Comparison of ENCODE assay signal across 8 cellular contexts in genomic region chr18:49562481-49563129, GRCh38. TPM values are rescaled to one million over a fixed set of nuclear protein-coding genes. Genes with fewer than 3 reads are reported as not detected.
DNase-seq lines count a peak whose midpoint lies in the region; ATAC-seq, FAIRE-seq and TF ChIP-seq lines count a peak whose summit lies in the region.

No MANE protein-coding gene starts in this region.

- dilution Hi-C loops in keratinocyte (cut with MboI; ENCODE audit: extremely low pct_ligation_motif_present, low sequenced_read_pairs) = no loop called here

- H3K27ac ChIP-seq in keratinocyte (ENCODE audit: control insufficient read depth, insufficient read depth, low read length) (peak overlapping the region; percentile 83), uterus (no peak overlapping the region)

- no peak overlapping the region for H3K27ac Mint-ChIP-seq in T-helper 1 cell treated with Interleukin-12 subunit alpha and Interleukin-12 subunit beta and Interleukin-4 antibody, amounts not matched to agents 30 μg/mL and 1 μg/mL, for 36 hours
- peak overlapping the region; percentile 90 to 95 (median 94) for H3K27ac Mint-ChIP-seq in brain
- H3K27ac Mint-ChIP-seq in stimulated activated memory B cell treated with anti-CD40 and anti-IgM and Interleukin-4, amounts not matched to agents 10 μg/mL and 1 μg/mL and 100 μg/mL, for 72 hours = no peak overlapping the region

- H3K36me3 ChIP-seq in keratinocyte (ENCODE audit: control insufficient read depth in 2 of 2, extremely low read depth in 1 of 2, insufficient read depth in 2 of 2, low read length in 2 of 2) (peaks cover 17 to 23% of the 10 kb centered on the region in 2 experiments), uterus (no peaks in the 10 kb centered on the region)

- peak overlapping the region; percentile 59 for H3K4me3 Mint-ChIP-seq in T-helper 1 cell treated with Interleukin-12 subunit alpha and Interleukin-12 subunit beta and Interleukin-4 antibody, amounts not matched to agents 30 μg/mL and 1 μg/mL, for 36 hours
- H3K4me3 Mint-ChIP-seq in brain = peak overlapping the region; percentile 90 to 98 (median 97)
- H3K4me3 Mint-ChIP-seq in stimulated activated memory B cell treated with anti-CD40 and anti-IgM and Interleukin-4, amounts not matched to agents 10 μg/mL and 1 μg/mL and 100 μg/mL, for 72 hours = peak overlapping the region; percentile 49

- TF ChIP-seq CTCF in brain (conservative IDR thresholded peaks at IDR 0.05) (no peak), keratinocyte (optimal IDR thresholded peaks at IDR 0.05 in 1 of 3, IDR thresholded peaks at IDR 0.05 in 1 of 3, conservative IDR thresholded peaks at IDR 0.05 in 1 of 3; ENCODE audit: extremely low read depth in 1 of 3, insufficient read depth in 2 of 3, low read length in 3 of 3) (no peak), uterus (IDR thresholded peaks at IDR 0.05) (no peak)

- H3K4me2 ChIP-seq in keratinocyte (ENCODE audit: control insufficient read depth, extremely low read depth, insufficient read depth, low read depth, low read length) = peak overlapping the region; percentile 95

- H2AFZ ChIP-seq in keratinocyte (ENCODE audit: control insufficient read depth, low read length) = no peak overlapping the region

- H3K9me3 ChIP-seq in keratinocyte (ENCODE audit: control insufficient read depth, low read depth, low read length) (no peaks in the 10 kb centered on the region), uterus (no peaks in the 10 kb centered on the region)

- no peaks in the 10 kb centered on the region for H3K9me3 Mint-ChIP-seq in T-helper 1 cell treated with Interleukin-12 subunit alpha and Interleukin-12 subunit beta and Interleukin-4 antibody, amounts not matched to agents 30 μg/mL and 1 μg/mL, for 36 hours
- no peaks in the 10 kb centered on the region for H3K9me3 Mint-ChIP-seq in brain
- H3K9me3 Mint-ChIP-seq in stimulated activated memory B cell treated with anti-CD40 and anti-IgM and Interleukin-4, amounts not matched to agents 10 μg/mL and 1 μg/mL and 100 μg/mL, for 72 hours = no peaks in the 10 kb centered on the region

- ATAC-seq in stimulated activated memory B cell treated with anti-CD40 and anti-IgM and Interleukin-4, amounts not matched to agents 10 μg/mL and 1 μg/mL and 100 μg/mL, for 72 hours = no peak
- ATAC-seq in HG03469 (IDR thresholded peaks at IDR 0.05; ENCODE audit: unreplicated experiment) = no peak
- no peak for ATAC-seq in GM21360 (IDR thresholded peaks at IDR 0.05; ENCODE audit: unreplicated experiment)

- FAIRE-seq in keratinocyte (lab: Jason Lieb, UNC) = no peak

- no peak for TF ChIP-seq POLR2A in uterus (IDR thresholded peaks at IDR 0.05)

- intact Hi-C loops in uterus (cut with DNase I; ENCODE audit: low total_unique reads) = no loop called here

- H3K9ac ChIP-seq in keratinocyte (ENCODE audit: control insufficient read depth, extremely low read depth, insufficient read depth, low read length) = peak overlapping the region; percentile 91

- H3K79me2 ChIP-seq in keratinocyte (ENCODE audit: control insufficient read depth, insufficient read depth, low read length) = peaks cover 56% of the 10 kb centered on the region

- H3K4me3 ChIP-seq in keratinocyte (ENCODE audit: control insufficient read depth in 2 of 3, extremely low read depth in 1 of 3, insufficient read depth in 2 of 3, low read depth in 1 of 3, low read length in 3 of 3) = peak overlapping the region; percentile 66 to 93 (median 93)
- H3K4me3 ChIP-seq in uterus = no peak overlapping the region

- DNase-seq in T-helper 1 cell (no peak), keratinocyte (ENCODE audit: low read depth, low spot score) (no peak), uterus (no peak)

- H3K27me3 Mint-ChIP-seq in T-helper 1 cell treated with Interleukin-12 subunit alpha and Interleukin-12 subunit beta and Interleukin-4 antibody, amounts not matched to agents 30 μg/mL and 1 μg/mL, for 36 hours (ENCODE audit: low read depth) = peaks cover 88% of the 10 kb centered on the region
- H3K27me3 Mint-ChIP-seq in brain = peaks cover 33% of the 10 kb centered on the region
- peaks cover 74% of the 10 kb centered on the region for H3K27me3 Mint-ChIP-seq in stimulated activated memory B cell treated with anti-CD40 and anti-IgM and Interleukin-4, amounts not matched to agents 10 μg/mL and 1 μg/mL and 100 μg/mL, for 72 hours

- no peaks in the 10 kb centered on the region for H3K27me3 ChIP-seq in keratinocyte (ENCODE audit: control insufficient read depth, extremely low read depth, insufficient read depth, low read length)
- peaks cover 0 to 7% of the 10 kb centered on the region in 2 donors for H3K27me3 ChIP-seq in uterus

- H4K20me1 ChIP-seq in keratinocyte (ENCODE audit: control insufficient read depth, extremely low read depth, insufficient read depth, low read length) = peaks cover 5% of the 10 kb centered on the region

- no peaks in the 10 kb centered on the region for H3K36me3 Mint-ChIP-seq in T-helper 1 cell treated with Interleukin-12 subunit alpha and Interleukin-12 subunit beta and Interleukin-4 antibody, amounts not matched to agents 30 μg/mL and 1 μg/mL, for 36 hours (ENCODE audit: low read depth)
- peaks cover 14% of the 10 kb centered on the region for H3K36me3 Mint-ChIP-seq in brain
- no peaks in the 10 kb centered on the region for H3K36me3 Mint-ChIP-seq in stimulated activated memory B cell treated with anti-CD40 and anti-IgM and Interleukin-4, amounts not matched to agents 10 μg/mL and 1 μg/mL and 100 μg/mL, for 72 hours

- no peaks in the 10 kb centered on the region for H3K9me1 ChIP-seq in keratinocyte (ENCODE audit: control insufficient read depth, extremely low read depth, insufficient read depth, low read length)

- H3K4me1 ChIP-seq in keratinocyte (ENCODE audit: control insufficient read depth, extremely low read depth, insufficient read depth, low read length) = peaks cover 42% of the 10 kb centered on the region
- peaks cover 0 to 16% of the 10 kb centered on the region in 2 donors for H3K4me1 ChIP-seq in uterus

- peaks cover 27% of the 10 kb centered on the region for H3K4me1 Mint-ChIP-seq in T-helper 1 cell treated with Interleukin-12 subunit alpha and Interleukin-12 subunit beta and Interleukin-4 antibody, amounts not matched to agents 30 μg/mL and 1 μg/mL, for 36 hours (ENCODE audit: low read depth)
- peaks cover 68% of the 10 kb centered on the region for H3K4me1 Mint-ChIP-seq in brain
- peaks cover 31% of the 10 kb centered on the region for H3K4me1 Mint-ChIP-seq in stimulated activated memory B cell treated with anti-CD40 and anti-IgM and Interleukin-4, amounts not matched to agents 10 μg/mL and 1 μg/mL and 100 μg/mL, for 72 hours

RNA-seq across cellular contexts. Expression of gene LIPG, which starts 0.7 kb away (rescaled TPM):
- 0.44 TPM for polyA plus RNA-seq in brain (ENCODE audit: insufficient read depth, low read depth, low replicate concordance)
- 200 to 263 TPM (median 241 TPM) in 3 replicates for polyA plus RNA-seq in keratinocyte
- 48.8 TPM for polyA plus RNA-seq in keratinocyte (2011; ENCODE audit: low read depth)
- polyA plus RNA-seq in keratinocyte (2011; cell fraction: cytosol; rRNA removed) = 99.5 and 116 TPM in 2 replicates
- polyA plus RNA-seq in keratinocyte (2011; cell fraction: nucleus; rRNA removed) = 432 and 488 TPM in 2 replicates
- polyA plus RNA-seq in keratinocyte (2012; ENCODE audit: low replicate concordance) = 63.4 and 175 TPM in 2 replicates
- polyA minus RNA-seq in keratinocyte = 261 to 340 TPM (median 323 TPM) in 3 replicates
- polyA minus RNA-seq in keratinocyte (2011; cell fraction: cytosol; rRNA and poly(A)+ RNA removed) = 149 TPM
- polyA minus RNA-seq in keratinocyte (2011; cell fraction: nucleus; rRNA and poly(A)+ RNA removed) = 253 and 530 TPM in 2 replicates
- total RNA-seq in uterus = 1 to 10 TPM in 1 of 4 donors, not detected in 3; 8.0 TPM

Comparison
In these comparisons a context has a peak if more than half of its experiments do, and no peak if none do; other contexts are left out.
1. H3K27ac Mint-ChIP-seq: peak in brain (5 of 5); none in T-helper 1 cell treated with Interleukin-12 subunit alpha and Interleukin-12 subunit beta and Interleukin-4 antibody, amounts not matched to agents 30 μg/mL and 1 μg/mL, for 36 hours (single experiment) and stimulated activated memory B cell treated with anti-CD40 and anti-IgM and Interleukin-4, amounts not matched to agents 10 μg/mL and 1 μg/mL and 100 μg/mL, for 72 hours (single experiment).
2. H3K4me3 ChIP-seq: peak in keratinocyte (3 of 3); none in uterus (0 of 2).
3. RNA of gene LIPG, which starts 0.7 kb away (polyA plus RNA-seq): 48.8 to 488 TPM in keratinocyte; 0.44 TPM in brain (single experiment); every median in the first group is over 10 times any median in the second.
4. Peak in every context shown above with its lines, with median percentiles within 50 percentile points of each other: H3K4me3 Mint-ChIP-seq.